Comparison of ENCODE assay signal across 2 cellular contexts in the genomic region with DNA sequence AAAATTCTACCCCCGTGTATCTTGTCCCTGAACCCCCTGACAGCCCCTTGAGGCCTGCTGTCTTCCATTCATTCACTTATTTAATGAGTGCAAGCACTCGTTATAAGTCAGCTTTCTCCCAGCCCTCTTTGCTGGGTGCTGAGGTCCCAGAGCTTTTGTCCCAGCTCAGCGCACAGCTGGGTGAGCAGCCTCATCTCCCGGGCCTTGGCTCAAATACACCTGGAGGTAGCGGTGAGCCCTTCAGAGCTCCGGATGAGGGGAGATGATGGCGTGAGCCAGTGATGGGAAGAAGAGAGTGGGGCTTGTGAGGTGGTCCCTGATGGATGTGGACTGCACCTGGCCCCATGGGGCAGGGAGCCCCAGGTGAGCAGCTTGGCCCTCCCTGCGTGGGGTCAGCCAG.
TF ChIP-seq lines count a peak whose summit lies in the region.

No MANE protein-coding gene starts in this region.

TF ChIP-seq in SK-N-SH, 30 proteins besides CTCF, POLR2A, EP300 and RAD21 (continued from another document):
- TF ChIP-seq, protein P1, sequence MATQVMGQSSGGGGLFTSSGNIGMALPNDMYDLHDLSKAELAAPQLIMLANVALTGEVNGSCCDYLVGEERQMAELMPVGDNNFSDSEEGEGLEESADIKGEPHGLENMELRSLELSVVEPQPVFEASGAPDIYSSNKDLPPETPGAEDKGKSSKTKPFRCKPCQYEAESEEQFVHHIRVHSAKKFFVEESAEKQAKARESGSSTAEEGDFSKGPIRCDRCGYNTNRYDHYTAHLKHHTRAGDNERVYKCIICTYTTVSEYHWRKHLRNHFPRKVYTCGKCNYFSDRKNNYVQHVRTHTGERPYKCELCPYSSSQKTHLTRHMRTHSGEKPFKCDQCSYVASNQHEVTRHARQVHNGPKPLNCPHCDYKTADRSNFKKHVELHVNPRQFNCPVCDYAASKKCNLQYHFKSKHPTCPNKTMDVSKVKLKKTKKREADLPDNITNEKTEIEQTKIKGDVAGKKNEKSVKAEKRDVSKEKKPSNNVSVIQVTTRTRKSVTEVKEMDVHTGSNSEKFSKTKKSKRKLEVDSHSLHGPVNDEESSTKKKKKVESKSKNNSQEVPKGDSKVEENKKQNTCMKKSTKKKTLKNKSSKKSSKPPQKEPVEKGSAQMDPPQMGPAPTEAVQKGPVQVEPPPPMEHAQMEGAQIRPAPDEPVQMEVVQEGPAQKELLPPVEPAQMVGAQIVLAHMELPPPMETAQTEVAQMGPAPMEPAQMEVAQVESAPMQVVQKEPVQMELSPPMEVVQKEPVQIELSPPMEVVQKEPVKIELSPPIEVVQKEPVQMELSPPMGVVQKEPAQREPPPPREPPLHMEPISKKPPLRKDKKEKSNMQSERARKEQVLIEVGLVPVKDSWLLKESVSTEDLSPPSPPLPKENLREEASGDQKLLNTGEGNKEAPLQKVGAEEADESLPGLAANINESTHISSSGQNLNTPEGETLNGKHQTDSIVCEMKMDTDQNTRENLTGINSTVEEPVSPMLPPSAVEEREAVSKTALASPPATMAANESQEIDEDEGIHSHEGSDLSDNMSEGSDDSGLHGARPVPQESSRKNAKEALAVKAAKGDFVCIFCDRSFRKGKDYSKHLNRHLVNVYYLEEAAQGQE (IDR thresholded peaks at IDR 0.05; ENCODE audit: low read depth, low read length) = no peak
- TF ChIP-seq FOSL2 (IDR thresholded peaks at IDR 0.05; ENCODE audit: borderline replicate concordance, low read depth) = no peak

TF ChIP-seq in SK-N-SH treated with all-trans-retinoic acid at 6 μM for 48 hours, 23 proteins besides CTCF, POLR2A, EP300 and RAD21 (continued from another document):
- TF ChIP-seq, protein P2, sequence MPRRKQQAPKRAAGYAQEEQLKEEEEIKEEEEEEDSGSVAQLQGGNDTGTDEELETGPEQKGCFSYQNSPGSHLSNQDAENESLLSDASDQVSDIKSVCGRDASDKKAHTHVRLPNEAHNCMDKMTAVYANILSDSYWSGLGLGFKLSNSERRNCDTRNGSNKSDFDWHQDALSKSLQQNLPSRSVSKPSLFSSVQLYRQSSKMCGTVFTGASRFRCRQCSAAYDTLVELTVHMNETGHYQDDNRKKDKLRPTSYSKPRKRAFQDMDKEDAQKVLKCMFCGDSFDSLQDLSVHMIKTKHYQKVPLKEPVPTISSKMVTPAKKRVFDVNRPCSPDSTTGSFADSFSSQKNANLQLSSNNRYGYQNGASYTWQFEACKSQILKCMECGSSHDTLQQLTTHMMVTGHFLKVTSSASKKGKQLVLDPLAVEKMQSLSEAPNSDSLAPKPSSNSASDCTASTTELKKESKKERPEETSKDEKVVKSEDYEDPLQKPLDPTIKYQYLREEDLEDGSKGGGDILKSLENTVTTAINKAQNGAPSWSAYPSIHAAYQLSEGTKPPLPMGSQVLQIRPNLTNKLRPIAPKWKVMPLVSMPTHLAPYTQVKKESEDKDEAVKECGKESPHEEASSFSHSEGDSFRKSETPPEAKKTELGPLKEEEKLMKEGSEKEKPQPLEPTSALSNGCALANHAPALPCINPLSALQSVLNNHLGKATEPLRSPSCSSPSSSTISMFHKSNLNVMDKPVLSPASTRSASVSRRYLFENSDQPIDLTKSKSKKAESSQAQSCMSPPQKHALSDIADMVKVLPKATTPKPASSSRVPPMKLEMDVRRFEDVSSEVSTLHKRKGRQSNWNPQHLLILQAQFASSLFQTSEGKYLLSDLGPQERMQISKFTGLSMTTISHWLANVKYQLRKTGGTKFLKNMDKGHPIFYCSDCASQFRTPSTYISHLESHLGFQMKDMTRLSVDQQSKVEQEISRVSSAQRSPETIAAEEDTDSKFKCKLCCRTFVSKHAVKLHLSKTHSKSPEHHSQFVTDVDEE (CRISPR knock-in tag; IDR thresholded peaks at IDR 0.05) = no peak
